ENCODE assay signal across 10 cellular contexts in genomic region chr2:172288603-172289002, GRCh38.
A peak's percentile ranks its signal among the peaks of the same experiment; 100 is the strongest.
DNase-seq lines count a peak whose midpoint lies in the region; ATAC-seq and TF ChIP-seq lines count a peak whose summit lies in the region.
"Had no signal": no experiment of that assay in that cellular context is flagged by ENCODE, and none has a peak within 500 bp of the region (broad histone marks: within the 10 kb centered on the region; RNA-seq: fewer than 3 reads in every experiment).

No MANE protein-coding gene starts in this region.

- TF ChIP-seq CTCF in GM10266 (IDR thresholded peaks at IDR 0.05; ENCODE audit: control insufficient read depth, insufficient read depth, low read depth, missing control alignments) (no peak), CD14-positive monocyte (IDR thresholded peaks at IDR 0.05) (no peak)

- intact Hi-C loops in activated CD4-positive, alpha-beta T cell treated with anti-CD3 and anti-CD28 coated beads for 36 hours (cut with DNase I, micrococcal nuclease), result no loop called here
- intact Hi-C loops in CD14-positive monocyte (cut with micrococcal nuclease), result loop anchor here in 1 of 2 donors (10.0 kb wide), 1 partner anchor 74 kb away; no protein-coding TSS in a partner anchor

- H3K4me1 Mint-ChIP-seq in activated CD4-positive, alpha-beta T cell treated with anti-CD3 and anti-CD28 coated beads for 36 hours, result peaks cover 21% of the 10 kb centered on the region
- peaks cover 28% of the 10 kb centered on the region for H3K4me1 Mint-ChIP-seq in CD14-positive monocyte

- POLR2A ChIA-PET in activated CD4-positive, alpha-beta T cell treated with anti-CD3 and anti-CD28 coated beads for 36 hours (lab: Charles Lee), result no interaction called here

- H3K9me3 Mint-ChIP-seq in activated CD4-positive, alpha-beta T cell treated with anti-CD3 and anti-CD28 coated beads for 36 hours (ENCODE audit: low read depth), result no peaks in the 10 kb centered on the region
- H3K9me3 Mint-ChIP-seq in CD14-positive monocyte, result peaks cover 0 to 8% (median 2%) of the 10 kb centered on the region in 7 donors

- no peak overlapping the region for H3K4me3 Mint-ChIP-seq in activated CD4-positive, alpha-beta T cell treated with anti-CD3 and anti-CD28 coated beads for 36 hours
- no peak overlapping the region for H3K4me3 Mint-ChIP-seq in CD14-positive monocyte
- H3K4me3 Mint-ChIP-seq: activated naive CD8-positive, alpha-beta T cell had no signal

- no peaks in the 10 kb centered on the region for H3K36me3 Mint-ChIP-seq in activated CD4-positive, alpha-beta T cell treated with anti-CD3 and anti-CD28 coated beads for 36 hours (ENCODE audit: low read depth)
- no peaks in the 10 kb centered on the region for H3K36me3 Mint-ChIP-seq in CD14-positive monocyte
- H3K36me3 Mint-ChIP-seq: activated naive CD8-positive, alpha-beta T cell had no signal

- CTCF ChIA-PET in activated CD4-positive, alpha-beta T cell treated with anti-CD3 and anti-CD28 coated beads for 36 hours (lab: Charles Lee), result interaction anchor here (1.5 kb wide), 1 partner anchor 159 kb away, joined by 3 read pairs; no protein-coding TSS in a partner anchor

- H3K27me3 Mint-ChIP-seq in activated CD4-positive, alpha-beta T cell treated with anti-CD3 and anti-CD28 coated beads for 36 hours, result peaks cover 2% of the 10 kb centered on the region
- peaks cover 0 to 5% (median 2%) of the 10 kb centered on the region in 3 donors for H3K27me3 Mint-ChIP-seq in CD14-positive monocyte (ENCODE audit: low read depth in 3 of 3)
- H3K27me3 Mint-ChIP-seq: activated naive CD8-positive, alpha-beta T cell had no signal

- H3K27ac Mint-ChIP-seq in activated CD4-positive, alpha-beta T cell treated with anti-CD3 and anti-CD28 coated beads for 36 hours, result no peak overlapping the region
- no peak overlapping the region for H3K27ac Mint-ChIP-seq in CD14-positive monocyte
- H3K27ac Mint-ChIP-seq: activated naive CD8-positive, alpha-beta T cell had no signal

- peak; percentile 30 for ATAC-seq in activated CD4-positive, alpha-beta T cell treated with anti-CD3 and anti-CD28 coated beads for 36 hours
- no peak for ATAC-seq in GM21447 (IDR thresholded peaks at IDR 0.05; ENCODE audit: unreplicated experiment)

- DNase-seq in A172 (ENCODE audit: low spot score), result peak; percentile 73
- peak; percentile 14 for DNase-seq in HCEC 1CT
- DNase-seq in activated CD4-positive, alpha-beta T cell treated with anti-CD3 and anti-CD28 coated beads for 36 hours, result peak; percentile 64
- DNase-seq in epithelial cell of prostate (ENCODE audit: low read depth, low spot score), result peak; percentile 73
- no peak for DNase-seq in GM10266 (ENCODE audit: extremely low spot score)
- DNase-seq in CD14-positive monocyte (ENCODE audit: low spot score), result no peak
- no peak for DNase-seq in SHP77 (lab: John Stamatoyannopoulos, UW)
- DNase-seq: Caco-2 had no signal

- no peak overlapping the region for H3K27ac ChIP-seq in epithelial cell of prostate

Comparison
In these comparisons a context has a peak if more than half of its experiments do, and no peak if none do; other contexts are left out.
1. DNase-seq: peak in A172 (single experiment), HCEC 1CT (single experiment), activated CD4-positive, alpha-beta T cell treated with anti-CD3 and anti-CD28 coated beads for 36 hours (single experiment) and epithelial cell of prostate (single experiment); none in GM10266 (single experiment), CD14-positive monocyte (single experiment) and SHP77 (0 of 2).